27 cellular contexts compared by ENCODE assay signal in the genomic region with DNA sequence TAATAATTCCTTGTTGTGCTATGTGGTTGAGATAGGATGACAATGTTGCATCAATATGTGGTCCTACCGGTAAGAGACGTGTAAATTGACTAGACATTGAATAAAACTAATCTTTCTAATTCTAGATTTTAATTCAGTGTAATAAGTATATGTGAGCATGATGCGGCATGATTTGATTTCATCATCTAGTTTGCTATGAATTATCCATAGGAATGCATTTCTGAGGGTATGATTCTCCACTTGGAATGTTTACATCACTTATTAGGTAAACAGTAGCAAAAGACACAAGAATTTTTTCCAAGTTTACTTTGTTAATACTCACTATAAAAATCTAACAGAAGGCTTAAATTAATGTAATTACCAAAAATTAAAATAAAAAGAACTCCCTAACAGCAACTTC.
"Had no signal": no experiment of that assay in that cellular context is flagged by ENCODE, and none has a peak within 500 bp of the region (broad histone marks: within the 10 kb centered on the region; RNA-seq: fewer than 3 reads in every experiment).

No MANE protein-coding gene starts in this region.

- H3K4me3 ChIP-seq: colonic mucosa, coronary artery, dorsolateral prefrontal cortex, esophagus muscularis mucosa, esophagus squamous epithelium, gastrocnemius medialis, gastroesophageal sphincter, heart right ventricle, hepatocyte had no signal

- FAIRE-seq: colon, endometrium, endothelial cell of umbilical vein had no signal

- H2AFZ ChIP-seq: hepatocyte had no signal

- H3K9me3 ChIP-seq: colonic mucosa, esophagus muscularis mucosa, esophagus squamous epithelium, gastrocnemius medialis, gastroesophageal sphincter, heart right ventricle had no signal

- H3K27ac ChIP-seq: colonic mucosa, coronary artery, dorsolateral prefrontal cortex, epithelial cell of prostate, esophagus muscularis mucosa, esophagus squamous epithelium, foreskin keratinocyte, gastrocnemius medialis, gastroesophageal sphincter, heart right ventricle, hepatocyte had no signal

- H3K36me3 ChIP-seq: colonic mucosa, esophagus muscularis mucosa, esophagus squamous epithelium, gastrocnemius medialis, gastroesophageal sphincter, heart right ventricle had no signal

- H3K4me1 ChIP-seq: colonic mucosa, esophagus muscularis mucosa, esophagus squamous epithelium, foreskin keratinocyte, gastrocnemius medialis, gastroesophageal sphincter, heart right ventricle had no signal

- DNase-seq: colonic mucosa; cortex of kidney; dermis blood vessel endothelial cell; dorsolateral prefrontal cortex; effector CD4-positive, alpha-beta T cell; effector CD8-positive, alpha-beta T cell; effector memory CD4-positive, alpha-beta T cell; effector memory CD8-positive, alpha-beta T cell; endodermal cell; erythroblast; esophagus squamous epithelium; foreskin keratinocyte; foreskin melanocyte; gastrocnemius medialis; glutamatergic neuron; head of caudate nucleus; heart right ventricle; hippocampal formation had no signal

- H3K79me2 ChIP-seq: hepatocyte had no signal

- H3K4me2 ChIP-seq: hepatocyte had no signal

- ATAC-seq: effector memory CD8-positive, alpha-beta T cell; esophagus mucosa; foreskin keratinocyte; gastrocnemius medialis; gastroesophageal sphincter; heart right ventricle had no signal

- H3K27me3 ChIP-seq: colonic mucosa, dorsolateral prefrontal cortex, esophagus muscularis mucosa, esophagus squamous epithelium, foreskin keratinocyte, gastrocnemius medialis, gastroesophageal sphincter, heart right ventricle, hepatocyte had no signal
